Comparison of ENCODE assay signal across 22 cellular contexts in the genomic region with DNA sequence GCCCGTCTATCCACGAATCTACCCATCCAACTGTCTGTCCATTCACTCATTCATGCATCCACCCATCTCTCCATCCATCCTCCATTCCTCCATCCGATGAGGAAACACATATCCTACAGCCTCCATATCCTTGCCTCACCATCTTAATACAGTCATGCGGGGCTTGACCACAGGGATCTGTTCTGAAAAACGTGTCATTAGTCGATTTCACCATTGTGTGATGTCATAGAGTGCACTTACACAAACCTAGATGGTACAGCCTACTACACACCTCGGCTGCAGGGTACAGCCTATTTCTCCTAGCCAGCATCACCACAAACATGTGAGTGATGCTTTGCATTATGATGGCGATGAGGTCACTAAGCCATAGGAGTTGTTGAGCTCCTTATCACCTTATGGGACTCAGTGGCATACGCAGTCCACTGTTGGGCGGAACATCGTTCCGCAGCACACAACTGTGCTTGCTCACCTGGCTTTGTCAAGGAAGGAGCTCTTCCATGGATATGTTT. TPM values are rescaled to one million over a fixed set of nuclear protein-coding genes. Genes with fewer than 3 reads are reported as not detected.
"Had no signal": no experiment of that assay in that cellular context is flagged by ENCODE, and none has a peak within 500 bp of the region (broad histone marks: within the 10 kb centered on the region; RNA-seq: fewer than 3 reads in every experiment).

No MANE protein-coding gene starts in this region.

- H3K9me3 ChIP-seq: SJSA1 had no signal

- H3K27me3 ChIP-seq: SJSA1 had no signal

- H3K4me1 ChIP-seq: SJSA1 had no signal

- H3K4me3 ChIP-seq: SJSA1 had no signal

- H3K27ac ChIP-seq: SJSA1 had no signal

- DNase-seq: activated CD4-positive, alpha-beta T cell treated with anti-CD3 and anti-CD28 coated beads for 4 hours; activated CD8-positive, alpha-beta memory T cell treated with anti-CD3 and anti-CD28 coated beads, Interleukin-2, amount 50 U/mL, for 4 hours; activated CD8-positive, alpha-beta T cell treated with anti-CD3 and anti-CD28 coated beads for 36 hours; activated naive CD4-positive, alpha-beta T cell; amniotic stem cell; Karpas-422; MM.1S; NCI-H1105 treated with DMSO at 0.1 percent for 48 hours; NCI-H1436 treated with DMSO at 0.1 percent for 48 hours; NCI-H187; NCI-H2081; NCI-H510A treated with DMSO at 0.1 percent for 48 hours; NCI-H69; PC-3; SHP77; SW 1271 had no signal

- FAIRE-seq: astrocyte, RCC 7860 had no signal

- H3K36me3 ChIP-seq: SJSA1 had no signal

- ATAC-seq: activated CD4-positive, CD25-positive, alpha-beta regulatory T cell treated with anti-CD3 and anti-CD28 coated beads, Interleukin-2, amount 50 U/mL, for 24 hours; activated CD8-positive, alpha-beta T cell treated with anti-CD3 and anti-CD28 coated beads for 36 hours; PC-3; SK-N-SH treated with all-trans-retinoic acid at 6 μM for 48 hours had no signal

RNA-seq across cellular contexts. Expression of gene NT5DC4, which starts 1.9 kb away (rescaled TPM):
- total RNA-seq: activated CD8-positive, alpha-beta T cell treated with anti-CD3 and anti-CD28 coated beads for 36 hours; astrocyte; SJSA1; T-helper 1 cell treated with Interleukin-12 subunit alpha and Interleukin-12 subunit beta and Interleukin-4 antibody, amounts not matched to agents 30 ng/mL and 1 ng/mL, for 36 hours had no signal
